ENCODE assay signal across 14 cellular contexts in the genomic region with DNA sequence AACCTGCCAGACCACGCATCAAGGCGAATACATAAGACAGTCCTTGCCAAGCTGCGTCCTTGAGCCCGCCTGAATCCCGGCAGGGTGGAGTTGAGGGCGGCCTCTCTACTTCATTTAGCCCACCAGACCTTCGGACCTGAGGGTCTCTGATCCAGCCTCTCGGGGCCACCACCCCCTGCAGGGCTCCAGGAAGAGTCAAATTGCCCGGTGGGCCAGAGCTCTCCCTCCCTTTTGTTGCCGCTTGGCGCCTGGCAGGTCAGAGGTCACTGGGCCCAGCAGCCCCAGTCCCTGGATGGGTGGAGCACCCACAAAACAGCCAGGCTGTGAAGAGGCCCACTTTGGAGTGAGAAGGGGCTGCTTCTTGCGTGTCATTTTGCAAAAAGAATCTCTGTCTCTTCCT. TPM values are rescaled to one million over a fixed set of nuclear protein-coding genes. Genes with fewer than 3 reads are reported as not detected.
"Had no signal": no experiment of that assay in that cellular context is flagged by ENCODE, and none has a peak within 500 bp of the region (broad histone marks: within the 10 kb centered on the region; RNA-seq: fewer than 3 reads in every experiment).

No MANE protein-coding gene starts in this region.

- H3K4me3 ChIP-seq: lung, neural progenitor cell, ovary, SK-N-MC had no signal

- H3K9me3 Mint-ChIP-seq: activated CD4-positive, alpha-beta memory T cell treated with anti-CD3 and anti-CD28 coated beads, Interleukin-2, amount 10 ng/mL, durations not matched to agents 7 days and 5 days had no signal

- H3K36me3 ChIP-seq: neural progenitor cell, ovary had no signal

- H3K27me3 ChIP-seq: ovary had no signal

- H3K4me3 Mint-ChIP-seq: neural progenitor cell had no signal

- H3K27ac ChIP-seq: neural progenitor cell, ovary, SK-N-MC had no signal

- H3K27ac Mint-ChIP-seq: activated CD4-positive, alpha-beta memory T cell treated with anti-CD3 and anti-CD28 coated beads, Interleukin-2, amount 10 ng/mL, durations not matched to agents 7 days and 5 days; neural progenitor cell had no signal

- H3K9me3 ChIP-seq: ovary had no signal

- ATAC-seq: left colon had no signal

- DNase-seq: activated CD4-positive, alpha-beta memory T cell treated with anti-CD3 and anti-CD28 coated beads, Interleukin-2, amount 10 ng/mL, durations not matched to agents 7 days and 5 days; activated CD4-positive, CD25-positive, alpha-beta regulatory T cell; activated naive CD4-positive, alpha-beta T cell treated with anti-CD3 and anti-CD28 coated beads, Interleukin-2, amount 50 U/mL, for 16 hours; left colon; midbrain; ovary; stimulated activated CD4-positive, alpha-beta T cell treated with anti-CD3 and anti-CD28 coated beads, Interleukin-12 subunit alpha, Interleukin-12 subunit beta, amount 100 ng/mL, for 4 hours; stimulated activated CD4-positive, alpha-beta T cell treated with anti-CD3 and anti-CD28 coated beads, Interleukin-2, amount 100 ng/mL, for 24 hours; T-helper 1 cell had no signal

RNA-seq across cellular contexts. Expression of gene GNG4, which starts 9.0 kb away (rescaled TPM):
- total RNA-seq: bronchial epithelial cell, myocyte had no signal
